Comparison of ENCODE assay signal across 8 cellular contexts in the genomic region with DNA sequence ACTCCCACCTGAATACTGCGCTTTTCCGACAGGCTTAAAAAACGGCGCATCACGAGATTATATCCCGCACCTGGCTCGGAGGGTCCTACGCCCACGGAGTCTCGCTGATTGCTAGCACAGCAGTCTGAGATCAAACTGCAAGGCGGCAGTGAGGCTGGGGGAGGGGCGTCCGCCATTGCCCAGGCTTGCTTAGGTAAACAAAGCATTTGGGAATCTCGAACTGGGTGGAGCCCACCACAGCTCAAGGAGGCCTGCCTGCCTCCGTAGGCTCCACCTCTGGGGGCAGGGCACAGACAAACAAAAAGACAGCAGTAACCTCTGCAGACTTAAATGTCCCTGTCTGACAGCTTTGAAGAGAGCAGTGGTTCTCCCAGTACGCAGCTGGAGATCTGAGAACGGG.
A peak's percentile ranks its signal among the peaks of the same experiment; 100 is the strongest.
DNase-seq lines count a peak whose midpoint lies in the region; TF ChIP-seq lines count a peak whose summit lies in the region.
"Not testable (repeated sequence)": the region's sequence is repeated elsewhere in the genome, so short reads cannot be mapped to it uniquely, and the experiment has no call there.

No MANE protein-coding gene starts in this region.

- DNase-seq in Calu3 = peak; percentile 59
- DNase-seq in endothelial cell (ENCODE audit: low spot score) = peak; percentile 17
- peak; percentile 21 for DNase-seq in neural crest cell (ENCODE audit: low read depth, low spot score)
- not testable (repeated sequence) for DNase-seq in smooth muscle cell (lab: John Stamatoyannopoulos, UW; ENCODE audit: unreplicated experiment)

- H3K4me1 ChIP-seq in HUES6 (ENCODE audit: control insufficient read depth, insufficient read depth, low read length); iPS-18a (ENCODE audit: control insufficient read depth, low read depth, low read length); smooth muscle cell (ENCODE audit: low read depth): not testable (repeated sequence)

- H3K36me3 Mint-ChIP-seq in Calu3 (ENCODE audit: insufficient read depth, unreplicated experiment) = peaks cover 11% of the 10 kb centered on the region
- not testable (repeated sequence) for H3K36me3 Mint-ChIP-seq in brain; endothelial cell (ENCODE audit: low read depth, unreplicated experiment); neural crest cell (ENCODE audit: low read depth)

- H3K27ac Mint-ChIP-seq in Calu3 (ENCODE audit: unreplicated experiment) (peak overlapping the region; percentile 90), brain (peak overlapping the region; percentile 87 to 99 (median 90)), endothelial cell (ENCODE audit: unreplicated experiment) (peak overlapping the region; percentile 96), neural crest cell (ENCODE audit: unreplicated experiment) (peak overlapping the region; percentile 100)

- 0% methylated on average over 15 of the region's 17 CpGs for WGBS in smooth muscle cell (ENCODE audit: low lambda C conversion rate)

- not testable (repeated sequence) for H3F3A ChIP-seq in smooth muscle cell (ENCODE audit: low read depth)

- not testable (repeated sequence) for H3K27me3 ChIP-seq in HUES6 (ENCODE audit: control insufficient read depth, insufficient read depth, low read length); iPS-18a (ENCODE audit: control insufficient read depth, insufficient read depth, low read length); smooth muscle cell (ENCODE audit: low read depth)

- H3K79me2 ChIP-seq in smooth muscle cell (ENCODE audit: low read depth) = not testable (repeated sequence)

- H3K4me3 ChIP-seq in HUES6 (ENCODE audit: low read depth, low read length) (peak overlapping the region; percentile 72), smooth muscle cell (peak overlapping the region; percentile 74)
- H3K4me3 ChIP-seq in iPS-18a (ENCODE audit: low read length) = not testable (repeated sequence)

- H3K4me3 Mint-ChIP-seq in Calu3 (ENCODE audit: low read depth, unreplicated experiment) (peak overlapping the region; percentile 91), brain (peak overlapping the region; percentile 83 to 93 (median 86)), endothelial cell (ENCODE audit: unreplicated experiment) (peak overlapping the region; percentile 92), neural crest cell (peak overlapping the region; percentile 94)

- not testable (repeated sequence) for H3K27me3 Mint-ChIP-seq in Calu3 (ENCODE audit: unreplicated experiment); brain; endothelial cell (ENCODE audit: unreplicated experiment); neural crest cell (ENCODE audit: low read depth)

- not testable (repeated sequence) for H3K27ac ChIP-seq in HUES6 (ENCODE audit: low read depth, low read length); iPS-18a (ENCODE audit: low read length)
- peak overlapping the region; percentile 80 for H3K27ac ChIP-seq in VCaP
- peak overlapping the region; percentile 65 for H3K27ac ChIP-seq in smooth muscle cell (ENCODE audit: low read depth)

- not testable (repeated sequence) for H3K4me1 Mint-ChIP-seq in Calu3 (ENCODE audit: low read depth, unreplicated experiment); brain; endothelial cell (ENCODE audit: unreplicated experiment); neural crest cell

- not testable (repeated sequence) for H3K9me3 Mint-ChIP-seq in Calu3 (ENCODE audit: low read depth, unreplicated experiment); endothelial cell (ENCODE audit: unreplicated experiment); neural crest cell
- peaks cover 2 to 13% (median 10%) of the 10 kb centered on the region in 5 experiments for H3K9me3 Mint-ChIP-seq in brain

- not testable (repeated sequence) for H3K9me3 ChIP-seq in HUES6 (ENCODE audit: control insufficient read depth, insufficient read depth, low read depth, low read length); iPS-18a (ENCODE audit: control insufficient read depth, low read depth, low read length); smooth muscle cell (replicated peaks; ENCODE audit: low read depth)

- not testable (repeated sequence) for H3K36me3 ChIP-seq in HUES6 (ENCODE audit: control insufficient read depth, insufficient read depth, low read length); iPS-18a (ENCODE audit: control insufficient read depth, low read depth, low read length); smooth muscle cell (ENCODE audit: low read depth)

- not testable (repeated sequence) for BruUV-seq in Calu3 (replicated peaks; lab: Mats Ljungman, UMichigan)

- not testable (repeated sequence) for H4K20me1 ChIP-seq in smooth muscle cell (ENCODE audit: low read depth)

- TF ChIP-seq CTCF in Calu3 (IDR thresholded peaks at IDR 0.05; ENCODE audit: unreplicated experiment); VCaP (conservative IDR thresholded peaks at IDR 0.05); brain (conservative IDR thresholded peaks at IDR 0.05); endothelial cell (IDR thresholded peaks at IDR 0.05; ENCODE audit: unreplicated experiment); neural crest cell (conservative IDR thresholded peaks at IDR 0.05); smooth muscle cell (IDR thresholded peaks at IDR 0.05; ENCODE audit: borderline replicate concordance, insufficient read depth, poor library complexity, severe bottlenecking): not testable (repeated sequence)

- peak overlapping the region; percentile 85 for H3K4me2 ChIP-seq in smooth muscle cell

- peak overlapping the region; percentile 84 for H2AFZ ChIP-seq in smooth muscle cell (ENCODE audit: low read depth)

- CTCF ChIA-PET in Calu3 (lab: Charles Lee) = interaction anchor here (1.2 kb wide), 1 partner anchor 414 kb away, joined by 3 read pairs; no protein-coding TSS in a partner anchor

- H3K9ac ChIP-seq in HUES6 (ENCODE audit: low read length) = not testable (repeated sequence)
- H3K9ac ChIP-seq in iPS-18a (ENCODE audit: low read length) (peak overlapping the region; percentile 64), smooth muscle cell (ENCODE audit: low read depth) (peak overlapping the region; percentile 32)

- intact Hi-C loops in Calu3 (cut with micrococcal nuclease; ENCODE audit: unreplicated experiment) = not testable (repeated sequence)
